In genomic region chr15:67444100-67444499, GRCh38 we compare ENCODE assay signal across 1 cellular context.
TF ChIP-seq lines count a peak whose summit lies in the region.

No MANE protein-coding gene starts in this region.

TF ChIP-seq in SK-N-SH treated with all-trans-retinoic acid at 6 μM for 48 hours, 23 proteins besides CTCF, POLR2A, EP300 and RAD21 (continued from another document):
- TF ChIP-seq SNAI2 (CRISPR knock-in tag; IDR thresholded peaks at IDR 0.05) (no peak), CREB5 (CRISPR knock-in tag; IDR thresholded peaks at IDR 0.05; ENCODE audit: low read depth) (no peak), ZC3H10 (CRISPR knock-in tag; IDR thresholded peaks at IDR 0.05) (no peak), PPARA (CRISPR knock-in tag; IDR thresholded peaks at IDR 0.05; ENCODE audit: borderline replicate concordance) (no peak), TOX (CRISPR knock-in tag; IDR thresholded peaks at IDR 0.05; ENCODE audit: borderline replicate concordance) (no peak), RARB (CRISPR knock-in tag; IDR thresholded peaks at IDR 0.05) (no peak), BACH2 (CRISPR knock-in tag; IDR thresholded peaks at IDR 0.05; ENCODE audit: borderline replicate concordance) (no peak), ESRRG (CRISPR knock-in tag; IDR thresholded peaks at IDR 0.05) (no peak), PATZ1 (CRISPR knock-in tag; IDR thresholded peaks at IDR 0.05; ENCODE audit: borderline replicate concordance) (no peak), ARNTL (CRISPR knock-in tag; IDR thresholded peaks at IDR 0.05; ENCODE audit: borderline replicate concordance, low read depth) (no peak), ZNF565 (CRISPR knock-in tag; conservative IDR thresholded peaks at IDR 0.05; ENCODE audit: low read depth) (no peak)
